8 cellular contexts compared by ENCODE assay signal in genomic region chr3:100399341-100400071, GRCh38. TPM values are rescaled to one million over a fixed set of nuclear protein-coding genes. Genes with fewer than 3 reads are reported as not detected.
A peak's percentile ranks its signal among the peaks of the same experiment; 100 is the strongest.
DNase-seq lines count a peak whose midpoint lies in the region; ATAC-seq and TF ChIP-seq lines count a peak whose summit lies in the region.

No MANE protein-coding gene starts in this region.

- no peak for TF ChIP-seq CTCF in SK-N-SH (IDR thresholded peaks at IDR 0.05)

- intact Hi-C loops in activated T-helper 1 cell treated with anti-CD3 and anti-CD28 coated beads, Interleukin-12 subunit alpha, Interleukin-12 subunit beta, Interleukin-2, Interleukin-4 antibody, amounts not matched to agents 30 ng/mL and 10 ng/mL and 1 ng/mL, durations not matched to agents 14 hours and 24 hours and 36 hours (cut with micrococcal nuclease) = loop anchor here (2.0 to 5.0 kb wide), 10 partner anchors 81 to 1379 kb away; partner anchors contain the start of genes CEP97, NXPE3, PCNP and SENP7

- no peaks in the 10 kb centered on the region for H3K27me3 ChIP-seq in SK-N-SH (ENCODE audit: insufficient read depth)
- no peaks in the 10 kb centered on the region for H3K27me3 ChIP-seq in subcutaneous abdominal adipose tissue (ENCODE audit: control insufficient read depth in 5 of 5, insufficient read depth in 4 of 5, low read length in 5 of 5)

- H3K4me3 ChIP-seq in SK-N-SH (ENCODE audit: low read depth in 2 of 2, low read length in 1 of 2) (peak overlapping the region; percentile 87 to 97), subcutaneous abdominal adipose tissue (ENCODE audit: low read depth in 1 of 5, low read length in 5 of 5) (peak overlapping the region; percentile 87 to 96 (median 94))

- no peak overlapping the region for H2AFZ ChIP-seq in SK-N-SH (ENCODE audit: low read depth)

- H3K4me1 ChIP-seq in SK-N-SH (ENCODE audit: control insufficient read depth in 1 of 2, insufficient read depth in 2 of 2, low read depth in 1 of 2, low read length in 1 of 2) (peaks cover 0 to 13% of the 10 kb centered on the region in 2 experiments; a peak in 3 of 4 replicates), subcutaneous abdominal adipose tissue (ENCODE audit: control insufficient read depth in 5 of 5, insufficient read depth in 5 of 5, low read length in 5 of 5) (peaks cover 0 to 58% (median 40%) of the 10 kb centered on the region in 5 donors)

- DNase-seq in SK-N-SH (peak; percentile 5), immature natural killer cell (no peak), NCI-H187 (lab: John Stamatoyannopoulos, UW) (no peak)
- no peak for DNase-seq in activated T-helper 1 cell treated with anti-CD3 and anti-CD28 coated beads, Interleukin-12 subunit alpha, Interleukin-12 subunit beta, Interleukin-2, Interleukin-4 antibody, amounts not matched to agents 30 ng/mL and 10 ng/mL and 1 ng/mL, durations not matched to agents 14 hours and 24 hours and 36 hours (ENCODE audit: low spot score)
- DNase-seq in stimulated activated CD4-positive, alpha-beta T cell treated with anti-CD3 and anti-CD28 coated beads, Interleukin-4, amount 100 ng/mL, for 4 hours = no peak

- peak overlapping the region; percentile 71 for H3K27ac Mint-ChIP-seq in activated T-helper 1 cell treated with anti-CD3 and anti-CD28 coated beads, Interleukin-12 subunit alpha, Interleukin-12 subunit beta, Interleukin-2, Interleukin-4 antibody, amounts not matched to agents 30 ng/mL and 10 ng/mL and 1 ng/mL, durations not matched to agents 14 hours and 24 hours and 36 hours
- peak overlapping the region; percentile 67 to 93 (median 80) for H3K27ac Mint-ChIP-seq in immature natural killer cell

- no peak for ATAC-seq in SK-N-SH treated with all-trans-retinoic acid at 6 μM for 48 hours
- no peak for ATAC-seq in GM19324 (IDR thresholded peaks at IDR 0.05; ENCODE audit: low FRiP score, unreplicated experiment)

- no peaks in the 10 kb centered on the region for H3K9me3 Mint-ChIP-seq in activated T-helper 1 cell treated with anti-CD3 and anti-CD28 coated beads, Interleukin-12 subunit alpha, Interleukin-12 subunit beta, Interleukin-2, Interleukin-4 antibody, amounts not matched to agents 30 ng/mL and 10 ng/mL and 1 ng/mL, durations not matched to agents 14 hours and 24 hours and 36 hours
- H3K9me3 Mint-ChIP-seq in immature natural killer cell = no peaks in the 10 kb centered on the region

- H3K9me3 ChIP-seq in SK-N-SH (no peaks in the 10 kb centered on the region), subcutaneous abdominal adipose tissue (ENCODE audit: control insufficient read depth in 5 of 5, low read length in 5 of 5) (no peaks in the 10 kb centered on the region)

- H3K27ac ChIP-seq in SK-N-SH (ENCODE audit: low read depth in 2 of 2, low read length in 1 of 2) (peak overlapping the region in 1 of 2 experiments; percentile 94; a peak in 1 of 4 replicates), subcutaneous abdominal adipose tissue (ENCODE audit: low read depth, low read length) (peak overlapping the region; percentile 98)

- H3K4me2 ChIP-seq in SK-N-SH = peak overlapping the region; percentile 89

- peaks cover 58% of the 10 kb centered on the region for H3K4me1 Mint-ChIP-seq in activated T-helper 1 cell treated with anti-CD3 and anti-CD28 coated beads, Interleukin-12 subunit alpha, Interleukin-12 subunit beta, Interleukin-2, Interleukin-4 antibody, amounts not matched to agents 30 ng/mL and 10 ng/mL and 1 ng/mL, durations not matched to agents 14 hours and 24 hours and 36 hours (ENCODE audit: low read depth)
- peaks cover 39 to 76% of the 10 kb centered on the region in 2 donors for H3K4me1 Mint-ChIP-seq in immature natural killer cell

- peaks cover 3% of the 10 kb centered on the region for H3F3A ChIP-seq in SK-N-SH (replicated peaks; ENCODE audit: insufficient read depth)

- peaks cover 7% of the 10 kb centered on the region for H3K36me3 Mint-ChIP-seq in activated T-helper 1 cell treated with anti-CD3 and anti-CD28 coated beads, Interleukin-12 subunit alpha, Interleukin-12 subunit beta, Interleukin-2, Interleukin-4 antibody, amounts not matched to agents 30 ng/mL and 10 ng/mL and 1 ng/mL, durations not matched to agents 14 hours and 24 hours and 36 hours (ENCODE audit: low read depth)
- no peaks in the 10 kb centered on the region for H3K36me3 Mint-ChIP-seq in immature natural killer cell

- peaks cover 92% of the 10 kb centered on the region for H3K79me2 ChIP-seq in SK-N-SH (ENCODE audit: insufficient read depth)

- TF ChIP-seq RAD21 in SK-N-SH (IDR thresholded peaks at IDR 0.05; ENCODE audit: low read length) = no peak

- 26% methylated on average over 9 of the region's 9 CpGs for WGBS in SK-N-SH (ENCODE audit: low lambda C conversion rate)

- TF ChIP-seq EP300 in SK-N-SH (IDR thresholded peaks at IDR 0.05; ENCODE audit: borderline replicate concordance in 1 of 2, low read depth in 1 of 2, low read length in 1 of 2) = no peak

- peaks cover 45% of the 10 kb centered on the region for H4K20me1 ChIP-seq in SK-N-SH (ENCODE audit: insufficient read depth)

- H3K9me2 ChIP-seq in SK-N-SH = no peaks in the 10 kb centered on the region

- H3K9ac ChIP-seq in SK-N-SH = peak overlapping the region; percentile 83; the same call in 1 of the 2 replicates
- peak overlapping the region; percentile 23 to 99 (median 93) for H3K9ac ChIP-seq in subcutaneous abdominal adipose tissue (ENCODE audit: low read length in 5 of 5)

- peaks cover 2% of the 10 kb centered on the region for H3K27me3 Mint-ChIP-seq in activated T-helper 1 cell treated with anti-CD3 and anti-CD28 coated beads, Interleukin-12 subunit alpha, Interleukin-12 subunit beta, Interleukin-2, Interleukin-4 antibody, amounts not matched to agents 30 ng/mL and 10 ng/mL and 1 ng/mL, durations not matched to agents 14 hours and 24 hours and 36 hours (ENCODE audit: insufficient read depth)
- H3K27me3 Mint-ChIP-seq in immature natural killer cell (ENCODE audit: low read depth in 3 of 3) = peaks cover 0 to 7% (median 5%) of the 10 kb centered on the region in 3 donors

- POLR2A ChIA-PET in SK-N-SH (lab: Yijun Ruan, JAX) = interaction anchor here (1.1 kb wide), 1 partner anchor 19 kb away, joined by 3 read pairs; no protein-coding TSS in a partner anchor

- H3K36me3 ChIP-seq in SK-N-SH (replicated peaks in 1 of 2; ENCODE audit: control insufficient read depth in 1 of 2, insufficient read depth in 2 of 2, low read length in 1 of 2) (no peaks in the 10 kb centered on the region), subcutaneous abdominal adipose tissue (ENCODE audit: control insufficient read depth in 5 of 5, insufficient read depth in 5 of 5, low read length in 5 of 5) (no peaks in the 10 kb centered on the region)

- CTCF ChIA-PET in SK-N-SH (lab: Yijun Ruan, JAX) = interaction anchor here (1.1 kb wide), 1 partner anchor 40 kb away, joined by 3 read pairs; no protein-coding TSS in a partner anchor

- H3K4me3 Mint-ChIP-seq in activated T-helper 1 cell treated with anti-CD3 and anti-CD28 coated beads, Interleukin-12 subunit alpha, Interleukin-12 subunit beta, Interleukin-2, Interleukin-4 antibody, amounts not matched to agents 30 ng/mL and 10 ng/mL and 1 ng/mL, durations not matched to agents 14 hours and 24 hours and 36 hours = peak overlapping the region; percentile 96
- peak overlapping the region; percentile 94 to 98 (median 96) for H3K4me3 Mint-ChIP-seq in immature natural killer cell

TF ChIP-seq in SK-N-SH, 30 proteins besides CTCF, POLR2A, EP300 and RAD21 (continues in another document):
- TF ChIP-seq YY1 (IDR thresholded peaks at IDR 0.05; ENCODE audit: low read depth) = no peak
- TF ChIP-seq RCOR1 (IDR thresholded peaks at IDR 0.05; ENCODE audit: low read length) = no peak
- TF ChIP-seq SIN3A (IDR thresholded peaks at IDR 0.05; ENCODE audit: borderline replicate concordance, low read depth, low read length) = no peak
- no peak for TF ChIP-seq JUND (IDR thresholded peaks at IDR 0.05)
- no peak for TF ChIP-seq TAF1 (IDR thresholded peaks at IDR 0.05; ENCODE audit: borderline replicate concordance, low read depth, low read length)

TF ChIP-seq in SK-N-SH treated with all-trans-retinoic acid at 6 μM for 48 hours, 23 proteins besides CTCF, POLR2A, EP300 and RAD21 (continues in another document):
- TF ChIP-seq ZFP3 (CRISPR knock-in tag; IDR thresholded peaks at IDR 0.05) (no peak), GLIS3 (CRISPR knock-in tag; IDR thresholded peaks at IDR 0.05) (no peak), CREB5 (CRISPR knock-in tag; IDR thresholded peaks at IDR 0.05; ENCODE audit: low read depth) (no peak), ZFP30 (CRISPR knock-in tag; IDR thresholded peaks at IDR 0.05) (no peak), PPARA (CRISPR knock-in tag; IDR thresholded peaks at IDR 0.05; ENCODE audit: borderline replicate concordance) (no peak), ARNTL (CRISPR knock-in tag; IDR thresholded peaks at IDR 0.05; ENCODE audit: borderline replicate concordance, low read depth) (no peak), SNAI2 (CRISPR knock-in tag; IDR thresholded peaks at IDR 0.05) (no peak)

RNA-seq across cellular contexts. Expression of gene TOMM70, which starts 1.4 kb away (rescaled TPM):
- 17.4 and 23.2 TPM in 2 replicates for polyA plus RNA-seq in SK-N-SH (2012; rRNA removed)
- 26.5 and 30.9 TPM in 2 replicates for polyA plus RNA-seq in SK-N-SH (2012; cell fraction: cytosol; rRNA removed)
- 11.2 and 19.0 TPM in 2 replicates for polyA plus RNA-seq in SK-N-SH (2012; cell fraction: nucleus; rRNA removed)
- total RNA-seq in activated T-helper 1 cell treated with anti-CD3 and anti-CD28 coated beads, Interleukin-12 subunit alpha, Interleukin-12 subunit beta, Interleukin-2, Interleukin-4 antibody, amounts not matched to agents 30 ng/mL and 10 ng/mL and 1 ng/mL, durations not matched to agents 14 hours and 24 hours and 36 hours = 60.0 and 62.9 TPM in 2 replicates
- polyA plus RNA-seq in immature natural killer cell = 10 to 100 TPM; 10.0 to 15.4 (median 11.2) TPM

RNA-seq across cellular contexts. Expression of gene LNP1, which starts 1.8 kb away (rescaled TPM):
- polyA plus RNA-seq in SK-N-SH (2012; rRNA removed) (2.3 and 2.5 TPM in 2 replicates), immature natural killer cell (1 to 10 TPM in 1 of 3 donors, under 1 TPM in 2; 0.47 to 1.7 (median 0.93) TPM)
- 2.8 and 3.7 TPM in 2 replicates for polyA plus RNA-seq in SK-N-SH (2012; cell fraction: cytosol; rRNA removed)
- polyA plus RNA-seq in SK-N-SH (2012; cell fraction: nucleus; rRNA removed) = 1.9 and 2.0 TPM in 2 replicates
- total RNA-seq in activated T-helper 1 cell treated with anti-CD3 and anti-CD28 coated beads, Interleukin-12 subunit alpha, Interleukin-12 subunit beta, Interleukin-2, Interleukin-4 antibody, amounts not matched to agents 30 ng/mL and 10 ng/mL and 1 ng/mL, durations not matched to agents 14 hours and 24 hours and 36 hours = 2.4 and 2.6 TPM in 2 replicates
